In the genomic region with DNA sequence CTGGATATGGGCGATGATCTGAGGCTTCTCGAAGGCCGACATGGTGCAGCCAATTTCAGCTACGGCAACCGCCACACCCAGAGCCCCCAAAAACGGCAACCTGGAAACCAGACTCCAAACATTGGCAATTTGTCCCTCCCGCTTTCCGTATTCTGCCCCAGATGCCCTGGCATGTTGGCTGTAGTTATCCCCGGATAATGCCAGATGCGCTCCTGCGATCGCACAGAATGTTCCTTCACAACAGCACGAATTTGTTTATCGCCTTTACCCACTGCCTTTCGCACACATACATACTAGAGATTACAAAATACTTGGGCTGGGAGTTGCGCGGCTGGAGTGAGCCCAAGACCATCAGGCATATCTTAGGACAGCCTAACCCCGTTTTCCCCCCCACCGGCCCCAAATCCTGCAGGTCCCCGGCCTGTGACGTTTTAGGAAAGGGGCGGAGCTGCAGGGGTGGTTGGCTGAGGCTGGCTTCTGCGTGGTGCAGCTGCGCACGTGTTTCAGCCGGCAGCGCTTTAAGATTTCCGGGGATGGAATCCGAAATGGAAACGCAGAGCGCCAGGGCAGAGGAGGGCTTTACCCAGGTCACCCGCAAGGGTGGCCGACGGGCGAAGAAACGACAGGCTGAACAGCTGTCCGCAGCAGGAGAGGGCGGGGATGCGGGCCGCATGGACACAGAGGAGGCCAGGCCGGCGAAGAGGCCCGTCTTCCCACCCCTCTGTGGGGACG, we compare ENCODE assay signal across 1 cellular context.
TF ChIP-seq lines count a peak whose summit lies in the region.

A gene (plus strand): TSS at position 487 of the 732 bp plus-strand sequence. CDS start 47 bp downstream, at position 534.

TF ChIP-seq in K562, 482 proteins besides CTCF, POLR2A, EP300 and RAD21 (continued from another document and continues in another):
- TF ChIP-seq, protein P1, sequence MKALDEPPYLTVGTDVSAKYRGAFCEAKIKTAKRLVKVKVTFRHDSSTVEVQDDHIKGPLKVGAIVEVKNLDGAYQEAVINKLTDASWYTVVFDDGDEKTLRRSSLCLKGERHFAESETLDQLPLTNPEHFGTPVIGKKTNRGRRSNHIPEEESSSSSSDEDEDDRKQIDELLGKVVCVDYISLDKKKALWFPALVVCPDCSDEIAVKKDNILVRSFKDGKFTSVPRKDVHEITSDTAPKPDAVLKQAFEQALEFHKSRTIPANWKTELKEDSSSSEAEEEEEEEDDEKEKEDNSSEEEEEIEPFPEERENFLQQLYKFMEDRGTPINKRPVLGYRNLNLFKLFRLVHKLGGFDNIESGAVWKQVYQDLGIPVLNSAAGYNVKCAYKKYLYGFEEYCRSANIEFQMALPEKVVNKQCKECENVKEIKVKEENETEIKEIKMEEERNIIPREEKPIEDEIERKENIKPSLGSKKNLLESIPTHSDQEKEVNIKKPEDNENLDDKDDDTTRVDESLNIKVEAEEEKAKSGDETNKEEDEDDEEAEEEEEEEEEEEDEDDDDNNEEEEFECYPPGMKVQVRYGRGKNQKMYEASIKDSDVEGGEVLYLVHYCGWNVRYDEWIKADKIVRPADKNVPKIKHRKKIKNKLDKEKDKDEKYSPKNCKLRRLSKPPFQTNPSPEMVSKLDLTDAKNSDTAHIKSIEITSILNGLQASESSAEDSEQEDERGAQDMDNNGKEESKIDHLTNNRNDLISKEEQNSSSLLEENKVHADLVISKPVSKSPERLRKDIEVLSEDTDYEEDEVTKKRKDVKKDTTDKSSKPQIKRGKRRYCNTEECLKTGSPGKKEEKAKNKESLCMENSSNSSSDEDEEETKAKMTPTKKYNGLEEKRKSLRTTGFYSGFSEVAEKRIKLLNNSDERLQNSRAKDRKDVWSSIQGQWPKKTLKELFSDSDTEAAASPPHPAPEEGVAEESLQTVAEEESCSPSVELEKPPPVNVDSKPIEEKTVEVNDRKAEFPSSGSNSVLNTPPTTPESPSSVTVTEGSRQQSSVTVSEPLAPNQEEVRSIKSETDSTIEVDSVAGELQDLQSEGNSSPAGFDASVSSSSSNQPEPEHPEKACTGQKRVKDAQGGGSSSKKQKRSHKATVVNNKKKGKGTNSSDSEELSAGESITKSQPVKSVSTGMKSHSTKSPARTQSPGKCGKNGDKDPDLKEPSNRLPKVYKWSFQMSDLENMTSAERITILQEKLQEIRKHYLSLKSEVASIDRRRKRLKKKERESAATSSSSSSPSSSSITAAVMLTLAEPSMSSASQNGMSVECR (CRISPR knock-in tag; IDR thresholded peaks at IDR 0.05) = peak; percentile 91
- TF ChIP-seq, protein P2, sequence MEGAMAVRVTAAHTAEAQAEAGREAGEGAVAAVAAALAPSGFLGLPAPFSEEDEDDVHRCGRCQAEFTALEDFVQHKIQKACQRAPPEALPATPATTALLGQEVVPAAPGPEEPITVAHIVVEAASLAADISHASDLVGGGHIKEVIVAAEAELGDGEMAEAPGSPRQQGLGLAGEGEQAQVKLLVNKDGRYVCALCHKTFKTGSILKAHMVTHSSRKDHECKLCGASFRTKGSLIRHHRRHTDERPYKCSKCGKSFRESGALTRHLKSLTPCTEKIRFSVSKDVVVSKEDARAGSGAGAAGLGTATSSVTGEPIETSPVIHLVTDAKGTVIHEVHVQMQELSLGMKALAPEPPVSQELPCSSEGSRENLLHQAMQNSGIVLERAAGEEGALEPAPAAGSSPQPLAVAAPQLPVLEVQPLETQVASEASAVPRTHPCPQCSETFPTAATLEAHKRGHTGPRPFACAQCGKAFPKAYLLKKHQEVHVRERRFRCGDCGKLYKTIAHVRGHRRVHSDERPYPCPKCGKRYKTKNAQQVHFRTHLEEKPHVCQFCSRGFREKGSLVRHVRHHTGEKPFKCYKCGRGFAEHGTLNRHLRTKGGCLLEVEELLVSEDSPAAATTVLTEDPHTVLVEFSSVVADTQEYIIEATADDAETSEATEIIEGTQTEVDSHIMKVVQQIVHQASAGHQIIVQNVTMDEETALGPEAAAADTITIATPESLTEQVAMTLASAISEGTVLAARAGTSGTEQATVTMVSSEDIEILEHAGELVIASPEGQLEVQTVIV (CRISPR knock-in tag; IDR thresholded peaks at IDR 0.05; ENCODE audit: borderline replicate concordance) = no peak
- TF ChIP-seq SMARCA4 (IDR thresholded peaks at IDR 0.05) = peak; percentile 46; the same call in 1 of the 2 replicates
- peak; percentile 84; the same call in 1 of the 2 replicates for TF ChIP-seq XRCC5 (IDR thresholded peaks at IDR 0.05; ENCODE audit: low read depth, low read length)
- TF ChIP-seq BHLHE40 (IDR thresholded peaks at IDR 0.05; ENCODE audit: low read length) = peak; percentile 89
- TF ChIP-seq RBM34 (IDR thresholded peaks at IDR 0.05; ENCODE audit: borderline replicate concordance, insufficient read depth, low read length) = no peak
- no peak for TF ChIP-seq CAMTA2 (CRISPR knock-in tag; conservative IDR thresholded peaks at IDR 0.05)
- no peak for TF ChIP-seq ZNF586 (CRISPR knock-in tag; conservative IDR thresholded peaks at IDR 0.05)
- no peak for TF ChIP-seq ERF (CRISPR knock-in tag; IDR thresholded peaks at IDR 0.05)
- no peak for TF ChIP-seq SPI1 (IDR thresholded peaks at IDR 0.05; ENCODE audit: borderline replicate concordance, low read depth, low read length)
- TF ChIP-seq PML (IDR thresholded peaks at IDR 0.05; ENCODE audit: low read length) = 0 out of 2 replicates have a peak, but pooled peaks have one; percentile 12
- TF ChIP-seq CC2D1A (IDR thresholded peaks at IDR 0.05) = 0 out of 2 replicates have a peak, but pooled peaks have one; percentile 51
- no peak for TF ChIP-seq NR2F6 (CRISPR knock-in tag; IDR thresholded peaks at IDR 0.05)
- TF ChIP-seq BRCA1 (IDR thresholded peaks at IDR 0.05) = no peak
- no peak for TF ChIP-seq BRCA1 (CRISPR knock-in tag; IDR thresholded peaks at IDR 0.05)
- TF ChIP-seq DPF2 (IDR thresholded peaks at IDR 0.05) = peak; percentile 62
- TF ChIP-seq YY1 (IDR thresholded peaks at IDR 0.05; ENCODE audit: borderline replicate concordance in 1 of 3, control insufficient read depth in 1 of 3, extremely low read depth in 1 of 3, insufficient read depth in 3 of 3, insufficient read length in 1 of 3, insufficient replicate concordance in 2 of 3, low read depth in 1 of 3, low read length in 2 of 3) = peak in 2 of 3 experiments; percentile 13 to 37
- TF ChIP-seq, protein P3, sequence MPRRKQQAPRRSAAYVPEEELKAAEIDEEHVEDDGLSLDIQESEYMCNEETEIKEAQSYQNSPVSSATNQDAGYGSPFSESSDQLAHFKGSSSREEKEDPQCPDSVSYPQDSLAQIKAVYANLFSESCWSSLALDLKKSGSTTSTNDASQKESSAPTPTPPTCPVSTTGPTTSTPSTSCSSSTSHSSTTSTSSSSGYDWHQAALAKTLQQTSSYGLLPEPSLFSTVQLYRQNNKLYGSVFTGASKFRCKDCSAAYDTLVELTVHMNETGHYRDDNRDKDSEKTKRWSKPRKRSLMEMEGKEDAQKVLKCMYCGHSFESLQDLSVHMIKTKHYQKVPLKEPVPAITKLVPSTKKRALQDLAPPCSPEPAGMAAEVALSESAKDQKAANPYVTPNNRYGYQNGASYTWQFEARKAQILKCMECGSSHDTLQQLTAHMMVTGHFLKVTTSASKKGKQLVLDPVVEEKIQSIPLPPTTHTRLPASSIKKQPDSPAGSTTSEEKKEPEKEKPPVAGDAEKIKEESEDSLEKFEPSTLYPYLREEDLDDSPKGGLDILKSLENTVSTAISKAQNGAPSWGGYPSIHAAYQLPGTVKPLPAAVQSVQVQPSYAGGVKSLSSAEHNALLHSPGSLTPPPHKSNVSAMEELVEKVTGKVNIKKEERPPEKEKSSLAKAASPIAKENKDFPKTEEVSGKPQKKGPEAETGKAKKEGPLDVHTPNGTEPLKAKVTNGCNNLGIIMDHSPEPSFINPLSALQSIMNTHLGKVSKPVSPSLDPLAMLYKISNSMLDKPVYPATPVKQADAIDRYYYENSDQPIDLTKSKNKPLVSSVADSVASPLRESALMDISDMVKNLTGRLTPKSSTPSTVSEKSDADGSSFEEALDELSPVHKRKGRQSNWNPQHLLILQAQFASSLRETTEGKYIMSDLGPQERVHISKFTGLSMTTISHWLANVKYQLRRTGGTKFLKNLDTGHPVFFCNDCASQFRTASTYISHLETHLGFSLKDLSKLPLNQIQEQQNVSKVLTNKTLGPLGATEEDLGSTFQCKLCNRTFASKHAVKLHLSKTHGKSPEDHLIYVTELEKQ (CRISPR knock-in tag; IDR thresholded peaks at IDR 0.05) = no peak
- peak; percentile 83 for TF ChIP-seq NEUROD1 (IDR thresholded peaks at IDR 0.05; ENCODE audit: borderline replicate concordance, low read depth, low read length, partially characterized antibody)
- TF ChIP-seq BMI1 (IDR thresholded peaks at IDR 0.05; ENCODE audit: low read length) = no peak
- TF ChIP-seq TEAD4 (IDR thresholded peaks at IDR 0.05; ENCODE audit: low read length) = peak; percentile 74
- TF ChIP-seq TEAD4 (CRISPR knock-in tag; IDR thresholded peaks at IDR 0.05; ENCODE audit: borderline replicate concordance) = no peak
- TF ChIP-seq, protein P4, sequence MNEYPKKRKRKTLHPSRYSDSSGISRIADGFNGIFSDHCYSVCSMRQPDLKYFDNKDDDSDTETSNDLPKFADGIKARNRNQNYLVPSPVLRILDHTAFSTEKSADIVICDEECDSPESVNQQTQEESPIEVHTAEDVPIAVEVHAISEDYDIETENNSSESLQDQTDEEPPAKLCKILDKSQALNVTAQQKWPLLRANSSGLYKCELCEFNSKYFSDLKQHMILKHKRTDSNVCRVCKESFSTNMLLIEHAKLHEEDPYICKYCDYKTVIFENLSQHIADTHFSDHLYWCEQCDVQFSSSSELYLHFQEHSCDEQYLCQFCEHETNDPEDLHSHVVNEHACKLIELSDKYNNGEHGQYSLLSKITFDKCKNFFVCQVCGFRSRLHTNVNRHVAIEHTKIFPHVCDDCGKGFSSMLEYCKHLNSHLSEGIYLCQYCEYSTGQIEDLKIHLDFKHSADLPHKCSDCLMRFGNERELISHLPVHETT (CRISPR knock-in tag; conservative IDR thresholded peaks at IDR 0.05 in 1 of 2, IDR thresholded peaks at IDR 0.05 in 1 of 2) = peak in 1 of 2 experiments; percentile 83; a peak in 2 of 4 replicates
- TF ChIP-seq ARNT (IDR thresholded peaks at IDR 0.05) = 0 out of 4 replicates have a peak, but pooled peaks of 1 of the 2 experiments have one; percentile 75
- peak; percentile 27; the same call in 1 of the 2 replicates for TF ChIP-seq ZNF384 (IDR thresholded peaks at IDR 0.05; ENCODE audit: low read depth, low read length)
- TF ChIP-seq, protein P5, sequence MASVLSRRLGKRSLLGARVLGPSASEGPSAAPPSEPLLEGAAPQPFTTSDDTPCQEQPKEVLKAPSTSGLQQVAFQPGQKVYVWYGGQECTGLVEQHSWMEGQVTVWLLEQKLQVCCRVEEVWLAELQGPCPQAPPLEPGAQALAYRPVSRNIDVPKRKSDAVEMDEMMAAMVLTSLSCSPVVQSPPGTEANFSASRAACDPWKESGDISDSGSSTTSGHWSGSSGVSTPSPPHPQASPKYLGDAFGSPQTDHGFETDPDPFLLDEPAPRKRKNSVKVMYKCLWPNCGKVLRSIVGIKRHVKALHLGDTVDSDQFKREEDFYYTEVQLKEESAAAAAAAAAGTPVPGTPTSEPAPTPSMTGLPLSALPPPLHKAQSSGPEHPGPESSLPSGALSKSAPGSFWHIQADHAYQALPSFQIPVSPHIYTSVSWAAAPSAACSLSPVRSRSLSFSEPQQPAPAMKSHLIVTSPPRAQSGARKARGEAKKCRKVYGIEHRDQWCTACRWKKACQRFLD (CRISPR knock-in tag; IDR thresholded peaks at IDR 0.05) = peak; percentile 99
- TF ChIP-seq RFX1 (IDR thresholded peaks at IDR 0.05) = peak; percentile 19; the same call in 1 of the 2 replicates
- TF ChIP-seq, protein P6, sequence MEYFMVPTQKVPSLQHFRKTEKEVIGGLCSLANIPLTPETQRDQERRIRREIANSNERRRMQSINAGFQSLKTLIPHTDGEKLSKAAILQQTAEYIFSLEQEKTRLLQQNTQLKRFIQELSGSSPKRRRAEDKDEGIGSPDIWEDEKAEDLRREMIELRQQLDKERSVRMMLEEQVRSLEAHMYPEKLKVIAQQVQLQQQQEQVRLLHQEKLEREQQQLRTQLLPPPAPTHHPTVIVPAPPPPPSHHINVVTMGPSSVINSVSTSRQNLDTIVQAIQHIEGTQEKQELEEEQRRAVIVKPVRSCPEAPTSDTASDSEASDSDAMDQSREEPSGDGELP (CRISPR knock-in tag; IDR thresholded peaks at IDR 0.05; ENCODE audit: borderline replicate concordance) = peak; percentile 96; the same call in 1 of the 2 replicates
- peak; percentile 98 for TF ChIP-seq EP400 (IDR thresholded peaks at IDR 0.05)
- TF ChIP-seq ZNF75A (CRISPR knock-in tag; IDR thresholded peaks at IDR 0.05) = no peak
- TF ChIP-seq, protein P7, sequence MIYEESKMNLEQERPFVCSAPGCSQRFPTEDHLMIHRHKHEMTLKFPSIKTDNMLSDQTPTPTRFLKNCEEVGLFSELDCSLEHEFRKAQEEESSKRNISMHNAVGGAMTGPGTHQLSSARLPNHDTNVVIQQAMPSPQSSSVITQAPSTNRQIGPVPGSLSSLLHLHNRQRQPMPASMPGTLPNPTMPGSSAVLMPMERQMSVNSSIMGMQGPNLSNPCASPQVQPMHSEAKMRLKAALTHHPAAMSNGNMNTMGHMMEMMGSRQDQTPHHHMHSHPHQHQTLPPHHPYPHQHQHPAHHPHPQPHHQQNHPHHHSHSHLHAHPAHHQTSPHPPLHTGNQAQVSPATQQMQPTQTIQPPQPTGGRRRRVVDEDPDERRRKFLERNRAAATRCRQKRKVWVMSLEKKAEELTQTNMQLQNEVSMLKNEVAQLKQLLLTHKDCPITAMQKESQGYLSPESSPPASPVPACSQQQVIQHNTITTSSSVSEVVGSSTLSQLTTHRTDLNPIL (CRISPR knock-in tag; IDR thresholded peaks at IDR 0.05) = no peak
- TF ChIP-seq, protein P8, sequence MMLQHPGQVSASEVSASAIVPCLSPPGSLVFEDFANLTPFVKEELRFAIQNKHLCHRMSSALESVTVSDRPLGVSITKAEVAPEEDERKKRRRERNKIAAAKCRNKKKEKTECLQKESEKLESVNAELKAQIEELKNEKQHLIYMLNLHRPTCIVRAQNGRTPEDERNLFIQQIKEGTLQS (IDR thresholded peaks at IDR 0.05) = no peak
- TF ChIP-seq, protein P8 (CRISPR knock-in tag; conservative IDR thresholded peaks at IDR 0.05) = 0 out of 2 replicates have a peak, but pooled peaks have one; percentile 10
- peak; percentile 74 for TF ChIP-seq NFRKB (IDR thresholded peaks at IDR 0.05; ENCODE audit: low read depth)
- TF ChIP-seq SP1 (CRISPR knock-in tag; IDR thresholded peaks at IDR 0.05) = peak; percentile 80
- peak in 1 of 2 experiments; percentile 99 for TF ChIP-seq NCOA2 (IDR thresholded peaks at IDR 0.05; ENCODE audit: partially characterized antibody in 2 of 2)
- TF ChIP-seq ZNF584 (CRISPR knock-in tag; IDR thresholded peaks at IDR 0.05; ENCODE audit: low read depth) = no peak
- peak; percentile 82 for TF ChIP-seq FOXJ2 (tag; IDR thresholded peaks at IDR 0.05)
- peak; percentile 92 for TF ChIP-seq CREB1 (IDR thresholded peaks at IDR 0.05)
- TF ChIP-seq CREB1 (CRISPR knock-in tag; IDR thresholded peaks at IDR 0.05) = peak; percentile 87; the same call in 1 of the 2 replicates
- TF ChIP-seq, protein P9, sequence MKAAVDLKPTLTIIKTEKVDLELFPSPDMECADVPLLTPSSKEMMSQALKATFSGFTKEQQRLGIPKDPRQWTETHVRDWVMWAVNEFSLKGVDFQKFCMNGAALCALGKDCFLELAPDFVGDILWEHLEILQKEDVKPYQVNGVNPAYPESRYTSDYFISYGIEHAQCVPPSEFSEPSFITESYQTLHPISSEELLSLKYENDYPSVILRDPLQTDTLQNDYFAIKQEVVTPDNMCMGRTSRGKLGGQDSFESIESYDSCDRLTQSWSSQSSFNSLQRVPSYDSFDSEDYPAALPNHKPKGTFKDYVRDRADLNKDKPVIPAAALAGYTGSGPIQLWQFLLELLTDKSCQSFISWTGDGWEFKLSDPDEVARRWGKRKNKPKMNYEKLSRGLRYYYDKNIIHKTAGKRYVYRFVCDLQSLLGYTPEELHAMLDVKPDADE (conservative IDR thresholded peaks at IDR 0.05; ENCODE audit: control insufficient read depth, low read depth, low read length) = peak; percentile 86
- peak; percentile 42 for TF ChIP-seq GABPA (tag; conservative IDR thresholded peaks at IDR 0.05; ENCODE audit: low read depth)
